1 cellular context compared by ENCODE assay signal in genomic region chr6:52815167-52816092, GRCh38.
TF ChIP-seq lines count a peak whose summit lies in the region.

No MANE protein-coding gene starts in this region.

TF ChIP-seq in HepG2, 621 proteins besides CTCF, POLR2A, EP300 and RAD21 (continued from another document and continues in another):
- TF ChIP-seq BCLAF1 (IDR thresholded peaks at IDR 0.05) (no peak), SRSF4 (IDR thresholded peaks at IDR 0.05; ENCODE audit: low read depth, low read length, poor library complexity, severe bottlenecking) (no peak), ZFP1 (CRISPR knock-in tag; IDR thresholded peaks at IDR 0.05) (no peak), ERF (CRISPR knock-in tag; IDR thresholded peaks at IDR 0.05) (no peak; the same call in 1 of the 2 replicates), ATRX (CRISPR knock-in tag; IDR thresholded peaks at IDR 0.05; ENCODE audit: borderline replicate concordance) (no peak), ARNT2 (CRISPR knock-in tag; IDR thresholded peaks at IDR 0.05; ENCODE audit: low read depth) (0 out of 2 replicates have a peak, but pooled peaks have one; percentile 33), MAFF (IDR thresholded peaks at IDR 0.05; ENCODE audit: low read depth, low read length) (no peak), ZNF501 (CRISPR knock-in tag; IDR thresholded peaks at IDR 0.05) (peak; percentile 80), ASH2L (IDR thresholded peaks at IDR 0.05; ENCODE audit: insufficient read length, low read depth, low read length) (peak; percentile 63), ZBTB4 (CRISPR knock-in tag; IDR thresholded peaks at IDR 0.05; ENCODE audit: borderline replicate concordance) (peak; percentile 36; the same call in 1 of the 2 replicates), ZNF580 (CRISPR knock-in tag; IDR thresholded peaks at IDR 0.05; ENCODE audit: borderline replicate concordance, low read depth) (no peak), ZBTB42 (CRISPR knock-in tag; IDR thresholded peaks at IDR 0.05) (no peak), PRDM10 (CRISPR knock-in tag; IDR thresholded peaks at IDR 0.05; ENCODE audit: low read depth) (0 out of 2 replicates have a peak, but pooled peaks have one; percentile 33), E2F1 (CRISPR knock-in tag; IDR thresholded peaks at IDR 0.05) (no peak), EZH2 (conservative IDR thresholded peaks at IDR 0.05; ENCODE audit: low read depth, low read length) (no peak), TFDP1 (CRISPR knock-in tag; IDR thresholded peaks at IDR 0.05; ENCODE audit: borderline replicate concordance) (peak; percentile 37; the same call in 1 of the 2 replicates), ZSCAN30 (CRISPR knock-in tag; IDR thresholded peaks at IDR 0.05) (no peak), ZNF766 (CRISPR knock-in tag; IDR thresholded peaks at IDR 0.05; ENCODE audit: borderline replicate concordance) (0 out of 2 replicates have a peak, but pooled peaks have one; percentile 22), PBX3 (CRISPR knock-in tag; IDR thresholded peaks at IDR 0.05; ENCODE audit: borderline replicate concordance) (no peak), WIZ (CRISPR knock-in tag; IDR thresholded peaks at IDR 0.05) (no peak), SYNCRIP (IDR thresholded peaks at IDR 0.05; ENCODE audit: insufficient read depth, low read depth, low read length) (no peak), ZNF567 (CRISPR knock-in tag; IDR thresholded peaks at IDR 0.05; ENCODE audit: borderline replicate concordance) (0 out of 2 replicates have a peak, but pooled peaks have one; percentile 43), KLF12 (CRISPR knock-in tag; IDR thresholded peaks at IDR 0.05; ENCODE audit: borderline replicate concordance) (0 out of 2 replicates have a peak, but pooled peaks have one; percentile 57), STAT5B (CRISPR knock-in tag; IDR thresholded peaks at IDR 0.05) (no peak), AFF4 (CRISPR knock-in tag; IDR thresholded peaks at IDR 0.05) (peak; percentile 75; the same call in 1 of the 2 replicates), GATAD2A (CRISPR knock-in tag; IDR thresholded peaks at IDR 0.05) (peak; percentile 90), ZNF205 (CRISPR knock-in tag; IDR thresholded peaks at IDR 0.05) (0 out of 2 replicates have a peak, but pooled peaks have one; percentile 53), ZNF775 (CRISPR knock-in tag; IDR thresholded peaks at IDR 0.05; ENCODE audit: borderline replicate concordance) (no peak), ZFP90 (CRISPR knock-in tag; IDR thresholded peaks at IDR 0.05; ENCODE audit: borderline replicate concordance) (0 out of 2 replicates have a peak, but pooled peaks have one; percentile 76), NFIC (IDR thresholded peaks at IDR 0.05; ENCODE audit: low read length) (no peak), ZIK1 (CRISPR knock-in tag; IDR thresholded peaks at IDR 0.05; ENCODE audit: borderline replicate concordance, low read depth) (no peak), KMT2B (CRISPR knock-in tag; IDR thresholded peaks at IDR 0.05) (0 out of 2 replicates have a peak, but pooled peaks have one; percentile 4), GPBP1L1 (CRISPR knock-in tag; IDR thresholded peaks at IDR 0.05) (no peak), ZNF746 (CRISPR knock-in tag; IDR thresholded peaks at IDR 0.05) (no peak), CREBL2 (CRISPR knock-in tag; IDR thresholded peaks at IDR 0.05; ENCODE audit: borderline replicate concordance) (no peak), KLF16 (CRISPR knock-in tag; IDR thresholded peaks at IDR 0.05) (peak in 1 of 2 experiments; percentile 77; a peak in 1 of 4 replicates), GABPA (IDR thresholded peaks at IDR 0.05; ENCODE audit: low read depth, low read length) (no peak), GABPA (CRISPR knock-in tag; IDR thresholded peaks at IDR 0.05; ENCODE audit: low read depth) (no peak; the same call in 1 of the 2 replicates), KAT2B (IDR thresholded peaks at IDR 0.05; ENCODE audit: borderline replicate concordance, low read depth, low read length) (no peak), ZNF720 (CRISPR knock-in tag; IDR thresholded peaks at IDR 0.05) (no peak), ZNF343 (CRISPR knock-in tag; IDR thresholded peaks at IDR 0.05) (peak; percentile 78), SALL2 (CRISPR knock-in tag; IDR thresholded peaks at IDR 0.05) (peak; percentile 75), EEA1 (CRISPR knock-in tag; IDR thresholded peaks at IDR 0.05; ENCODE audit: borderline replicate concordance) (no peak), ZNF44 (CRISPR knock-in tag; IDR thresholded peaks at IDR 0.05) (no peak)
